ENCODE assay signal across 12 cellular contexts in the genomic region with DNA sequence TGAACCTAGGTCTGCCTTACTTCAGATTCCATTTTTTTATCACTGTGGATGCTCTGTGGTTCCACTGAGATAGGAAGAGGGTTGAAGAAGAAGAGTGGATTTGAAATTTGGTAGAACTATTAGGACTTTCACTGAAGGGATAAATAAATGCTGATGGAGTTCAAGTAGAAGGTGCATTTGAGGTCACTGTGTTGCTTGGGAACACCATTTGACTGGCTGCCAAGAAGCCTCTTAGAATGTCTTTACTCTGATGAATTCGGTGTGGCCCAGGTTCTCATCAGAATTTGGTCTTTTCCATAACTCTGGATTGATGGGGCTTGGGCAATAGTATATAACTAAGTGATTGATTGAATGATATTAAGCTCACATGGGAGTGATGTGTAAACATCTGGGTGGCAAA. TPM values are rescaled to one million over a fixed set of nuclear protein-coding genes. Genes with fewer than 3 reads are reported as not detected.
DNase-seq lines count a peak whose midpoint lies in the region; ATAC-seq and TF ChIP-seq lines count a peak whose summit lies in the region.
"Had no signal": no experiment of that assay in that cellular context is flagged by ENCODE, and none has a peak within 500 bp of the region (broad histone marks: within the 10 kb centered on the region; RNA-seq: fewer than 3 reads in every experiment).

No MANE protein-coding gene starts in this region.

- H3K9me3 Mint-ChIP-seq in MCF 10A (ENCODE audit: unreplicated experiment) (no peaks in the 10 kb centered on the region), type B pancreatic cell (peaks cover 5% of the 10 kb centered on the region)
- H3K9me3 Mint-ChIP-seq in T-helper 2 cell treated with Interferon-gamma antibody and Interleukin-4, amounts not matched to agents 5 μg/mL and 100 μg/mL, for 36 hours = no peaks in the 10 kb centered on the region
- no peaks in the 10 kb centered on the region for H3K9me3 Mint-ChIP-seq in stimulated activated memory B cell treated with anti-CD40 and anti-IgM and Interleukin-4, amounts not matched to agents 10 μg/mL and 1 μg/mL and 100 μg/mL, for 72 hours
- H3K9me3 Mint-ChIP-seq: activated T-helper 1 cell treated with anti-CD3 and anti-CD28 coated beads, Interleukin-12 subunit alpha, Interleukin-12 subunit beta, Interleukin-2, Interleukin-4 antibody, amounts not matched to agents 30 ng/mL and 10 ng/mL and 1 ng/mL, durations not matched to agents 14 hours and 24 hours and 36 hours had no signal

- H3K4me1 Mint-ChIP-seq in MCF 10A (ENCODE audit: insufficient read depth, unreplicated experiment) (peaks cover 17% of the 10 kb centered on the region), type B pancreatic cell (ENCODE audit: unreplicated experiment) (peaks cover 33% of the 10 kb centered on the region)
- H3K4me1 Mint-ChIP-seq in T-helper 2 cell treated with Interferon-gamma antibody and Interleukin-4, amounts not matched to agents 5 μg/mL and 100 μg/mL, for 36 hours (ENCODE audit: low read depth) = no peaks in the 10 kb centered on the region
- peaks cover 40% of the 10 kb centered on the region for H3K4me1 Mint-ChIP-seq in stimulated activated memory B cell treated with anti-CD40 and anti-IgM and Interleukin-4, amounts not matched to agents 10 μg/mL and 1 μg/mL and 100 μg/mL, for 72 hours

- H3K9me3 ChIP-seq in mammary epithelial cell (replicated peaks; ENCODE audit: insufficient read depth, low read length) (no peaks in the 10 kb centered on the region), fibroblast of lung (ENCODE audit: control insufficient read depth, insufficient read depth, low read depth, low read length) (no peaks in the 10 kb centered on the region)
- H3K9me3 ChIP-seq: transverse colon had no signal

- peak; percentile 49 for DNase-seq in MCF 10A (ENCODE audit: unreplicated experiment)
- no peak for DNase-seq in mammary epithelial cell
- DNase-seq in NCI-H2171 treated with DMSO at 0.1 percent for 48 hours (lab: John Stamatoyannopoulos, UW) = peak; percentile 51
- DNase-seq in fibroblast of lung (ENCODE audit: low read depth in 2 of 2) = peak; percentile 32 to 56
- DNase-seq in type B pancreatic cell (ENCODE audit: extremely low spot score, unreplicated experiment) = no peak
- DNase-seq in T-helper 2 cell treated with Interferon-gamma antibody and Interleukin-4, amounts not matched to agents 5 μg/mL and 100 μg/mL, for 36 hours (ENCODE audit: low spot score) = no peak
- DNase-seq in OCI-M1 (lab: John Stamatoyannopoulos, UW) = no peak
- DNase-seq: transverse colon had no signal

- dilution Hi-C loops in mammary epithelial cell (cut with HindIII; ENCODE audit: low sequenced_read_pairs) = no loop called here

- H3K4me1 ChIP-seq in mammary epithelial cell (ENCODE audit: insufficient read depth, low read length) = peaks cover 7% of the 10 kb centered on the region
- no peaks in the 10 kb centered on the region for H3K4me1 ChIP-seq in fibroblast of lung (ENCODE audit: control insufficient read depth, extremely low read depth, insufficient read depth, low read length)

- H3K79me2 ChIP-seq in mammary epithelial cell (ENCODE audit: insufficient read depth, low read length) (peaks cover 88% of the 10 kb centered on the region), fibroblast of lung (ENCODE audit: control insufficient read depth, insufficient read depth, low read length) (no peaks in the 10 kb centered on the region)

- no peaks in the 10 kb centered on the region for H4K20me1 ChIP-seq in mammary epithelial cell (ENCODE audit: insufficient read depth, low read length)
- H4K20me1 ChIP-seq in fibroblast of lung (ENCODE audit: control insufficient read depth, extremely low read depth, insufficient read depth, low read length) = no peaks in the 10 kb centered on the region

- H3K36me3 ChIP-seq in mammary epithelial cell (ENCODE audit: insufficient read depth, low read length) (peaks cover 2% of the 10 kb centered on the region), fibroblast of lung (ENCODE audit: control insufficient read depth, insufficient read depth, low read length) (no peaks in the 10 kb centered on the region)
- H3K36me3 ChIP-seq: transverse colon had no signal

- H3K27me3 Mint-ChIP-seq in MCF 10A (ENCODE audit: insufficient read depth, unreplicated experiment) (no peaks in the 10 kb centered on the region), type B pancreatic cell (no peaks in the 10 kb centered on the region)
- H3K27me3 Mint-ChIP-seq in T-helper 2 cell treated with Interferon-gamma antibody and Interleukin-4, amounts not matched to agents 5 μg/mL and 100 μg/mL, for 36 hours (ENCODE audit: low read depth) = no peaks in the 10 kb centered on the region
- H3K27me3 Mint-ChIP-seq in stimulated activated memory B cell treated with anti-CD40 and anti-IgM and Interleukin-4, amounts not matched to agents 10 μg/mL and 1 μg/mL and 100 μg/mL, for 72 hours = no peaks in the 10 kb centered on the region

- intact Hi-C loops in MCF 10A (cut with micrococcal nuclease) (no loop called here), mammary epithelial cell (cut with micrococcal nuclease) (no loop called here)

- no peak overlapping the region for H3K27ac Mint-ChIP-seq in MCF 10A (ENCODE audit: low read depth, unreplicated experiment)
- peak overlapping the region; percentile 13 for H3K27ac Mint-ChIP-seq in type B pancreatic cell
- no peak overlapping the region for H3K27ac Mint-ChIP-seq in T-helper 2 cell treated with Interferon-gamma antibody and Interleukin-4, amounts not matched to agents 5 μg/mL and 100 μg/mL, for 36 hours
- H3K27ac Mint-ChIP-seq in stimulated activated memory B cell treated with anti-CD40 and anti-IgM and Interleukin-4, amounts not matched to agents 10 μg/mL and 1 μg/mL and 100 μg/mL, for 72 hours = no peak overlapping the region
- H3K27ac Mint-ChIP-seq: activated T-helper 1 cell treated with anti-CD3 and anti-CD28 coated beads, Interleukin-12 subunit alpha, Interleukin-12 subunit beta, Interleukin-2, Interleukin-4 antibody, amounts not matched to agents 30 ng/mL and 10 ng/mL and 1 ng/mL, durations not matched to agents 14 hours and 24 hours and 36 hours had no signal

- H3K9ac ChIP-seq in mammary epithelial cell (ENCODE audit: insufficient read depth, low read length) = no peak overlapping the region
- H3K9ac ChIP-seq in fibroblast of lung (ENCODE audit: insufficient read depth, low read length) = no peak overlapping the region

- CTCF ChIA-PET in MCF 10A (lab: Yijun Ruan, JAX) (interaction anchor here (0.7 to 1.3 kb wide), 3 partner anchors 9 to 215 kb away, joined by 3 to 5 read pairs (median 4); no protein-coding TSS in a partner anchor), mammary epithelial cell (lab: Charles Lee; ENCODE audit: low non-redundant PET) (no interaction called here)

- TF ChIP-seq CTCF in MCF 10A (IDR thresholded peaks at IDR 0.05; ENCODE audit: unreplicated experiment) = no peak
- TF ChIP-seq CTCF in mammary epithelial cell (conservative IDR thresholded peaks at IDR 0.05 in 1 of 2, IDR thresholded peaks at IDR 0.05 in 1 of 2; ENCODE audit: extremely low read depth in 1 of 2, insufficient read depth in 1 of 2, low read depth in 1 of 2, low read length in 2 of 2) = no peak
- TF ChIP-seq CTCF in fibroblast of lung (conservative IDR thresholded peaks at IDR 0.05 in 1 of 2, IDR thresholded peaks at IDR 0.05 in 1 of 2; ENCODE audit: low read depth in 1 of 2, low read length in 2 of 2) = no peak
- no peak for TF ChIP-seq CTCF in type B pancreatic cell (conservative IDR thresholded peaks at IDR 0.05)

- POLR2A ChIA-PET in MCF 10A (lab: Yijun Ruan, JAX) = interaction anchor here (0.5 to 1.3 kb wide), 2 partner anchors 12 to 17 kb away, joined by 3 to 4 read pairs; a partner anchor contains a TSS

- H3K4me2 ChIP-seq in mammary epithelial cell (ENCODE audit: insufficient read depth, low read depth, low read length) (no peak overlapping the region), fibroblast of lung (ENCODE audit: extremely low read depth, insufficient read depth, low read length) (no peak overlapping the region)

- H3K4me3 ChIP-seq in mammary epithelial cell (replicated peaks in 1 of 3; ENCODE audit: insufficient read depth in 1 of 3, low read depth in 2 of 3, low read length in 3 of 3) (no peak overlapping the region), fibroblast of lung (replicated peaks in 1 of 4; ENCODE audit: control extremely low read depth in 1 of 4, insufficient read depth in 1 of 4, low read depth in 3 of 4, low read length in 4 of 4) (no peak overlapping the region)
- H3K4me3 ChIP-seq: skin epidermis, transverse colon had no signal

- no peak for ATAC-seq in stimulated activated memory B cell treated with anti-CD40 and anti-IgM and Interleukin-4, amounts not matched to agents 10 μg/mL and 1 μg/mL and 100 μg/mL, for 72 hours

- H3K27me3 ChIP-seq in mammary epithelial cell (ENCODE audit: insufficient read depth, low read length) (no peaks in the 10 kb centered on the region), fibroblast of lung (ENCODE audit: control insufficient read depth, insufficient read depth, low read length) (no peaks in the 10 kb centered on the region)
- H3K27me3 ChIP-seq: transverse colon had no signal

- H3K36me3 Mint-ChIP-seq in MCF 10A (ENCODE audit: insufficient read depth, unreplicated experiment) (no peaks in the 10 kb centered on the region), type B pancreatic cell (peaks cover 14% of the 10 kb centered on the region)
- no peaks in the 10 kb centered on the region for H3K36me3 Mint-ChIP-seq in T-helper 2 cell treated with Interferon-gamma antibody and Interleukin-4, amounts not matched to agents 5 μg/mL and 100 μg/mL, for 36 hours (ENCODE audit: low read depth)
- H3K36me3 Mint-ChIP-seq in stimulated activated memory B cell treated with anti-CD40 and anti-IgM and Interleukin-4, amounts not matched to agents 10 μg/mL and 1 μg/mL and 100 μg/mL, for 72 hours = peaks cover 19% of the 10 kb centered on the region

- no TSS peak for BruUV-seq in MCF 10A (replicated peaks; lab: Mats Ljungman, UMichigan)
- BruUV-seq in mammary epithelial cell (replicated peaks; lab: Mats Ljungman, UMichigan) = no TSS peak

- H3K4me3 Mint-ChIP-seq in MCF 10A (ENCODE audit: unreplicated experiment) (no peak overlapping the region), type B pancreatic cell (no peak overlapping the region)
- no peak overlapping the region for H3K4me3 Mint-ChIP-seq in T-helper 2 cell treated with Interferon-gamma antibody and Interleukin-4, amounts not matched to agents 5 μg/mL and 100 μg/mL, for 36 hours
- no peak overlapping the region for H3K4me3 Mint-ChIP-seq in stimulated activated memory B cell treated with anti-CD40 and anti-IgM and Interleukin-4, amounts not matched to agents 10 μg/mL and 1 μg/mL and 100 μg/mL, for 72 hours
- H3K4me3 Mint-ChIP-seq: activated T-helper 1 cell treated with anti-CD3 and anti-CD28 coated beads, Interleukin-12 subunit alpha, Interleukin-12 subunit beta, Interleukin-2, Interleukin-4 antibody, amounts not matched to agents 30 ng/mL and 10 ng/mL and 1 ng/mL, durations not matched to agents 14 hours and 24 hours and 36 hours had no signal

- H2AFZ ChIP-seq in mammary epithelial cell (ENCODE audit: low read depth, low read length) = no peak overlapping the region
- no peak overlapping the region for H2AFZ ChIP-seq in fibroblast of lung (ENCODE audit: low read length)

- in situ Hi-C loops in mammary epithelial cell (cut with MboI; ENCODE audit: low sequenced_read_pairs in 2 of 2) = loop anchor here (10.0 to 25.0 kb wide), 4 partner anchors 211 to 519 kb away; no protein-coding TSS in a partner anchor

- H3K27ac ChIP-seq in mammary epithelial cell (ENCODE audit: insufficient read depth, low read depth, low read length) (no peak overlapping the region), fibroblast of lung (ENCODE audit: insufficient read depth, low read length) (no peak overlapping the region)
- H3K27ac ChIP-seq: epithelial cell of prostate, skin epidermis, transverse colon had no signal

- 30% methylated on average over 1 of the region's 1 CpG for WGBS in mammary epithelial cell (ENCODE audit: low coverage, missing lambda C conversion rate)

RNA-seq across cellular contexts. Expression of a gene that starts 11.9 kb away (rescaled TPM):
- total RNA-seq in MCF 10A (2022) = 38.6 and 39.7 TPM in 2 replicates
- total RNA-seq in mammary epithelial cell = 100 to 1,000 TPM in 1 of 2 donors, 10 to 100 TPM in 1; 44.1 to 109 TPM
- 21.4 TPM for polyA plus RNA-seq in mammary epithelial cell
- polyA minus RNA-seq in mammary epithelial cell = 62.5 TPM
- total RNA-seq in fibroblast of lung = 28.0 and 31.5 TPM in 2 replicates
- 17.3 and 18.4 TPM in 2 replicates for polyA plus RNA-seq in fibroblast of lung
- 11.7 and 13.9 TPM in 2 replicates for polyA plus RNA-seq in fibroblast of lung (2012)
- polyA minus RNA-seq in fibroblast of lung (ENCODE audit: low replicate concordance) = 15.8 and 16.8 TPM in 2 replicates
- total RNA-seq in type B pancreatic cell (ENCODE audit: low replicate concordance) = 37.1 and 48.5 TPM in 2 replicates

Comparison
In these comparisons a context has a peak if more than half of its experiments do, and no peak if none do; other contexts are left out.
1. DNase-seq: peak in MCF 10A (single experiment), NCI-H2171 treated with DMSO at 0.1 percent for 48 hours (single experiment) and fibroblast of lung (2 of 2); none in mammary epithelial cell (single experiment), type B pancreatic cell (single experiment), T-helper 2 cell treated with Interferon-gamma antibody and Interleukin-4, amounts not matched to agents 5 μg/mL and 100 μg/mL, for 36 hours (single experiment) and OCI-M1 (single experiment).